Comparison of ENCODE assay signal across 10 cellular contexts in the genomic region with DNA sequence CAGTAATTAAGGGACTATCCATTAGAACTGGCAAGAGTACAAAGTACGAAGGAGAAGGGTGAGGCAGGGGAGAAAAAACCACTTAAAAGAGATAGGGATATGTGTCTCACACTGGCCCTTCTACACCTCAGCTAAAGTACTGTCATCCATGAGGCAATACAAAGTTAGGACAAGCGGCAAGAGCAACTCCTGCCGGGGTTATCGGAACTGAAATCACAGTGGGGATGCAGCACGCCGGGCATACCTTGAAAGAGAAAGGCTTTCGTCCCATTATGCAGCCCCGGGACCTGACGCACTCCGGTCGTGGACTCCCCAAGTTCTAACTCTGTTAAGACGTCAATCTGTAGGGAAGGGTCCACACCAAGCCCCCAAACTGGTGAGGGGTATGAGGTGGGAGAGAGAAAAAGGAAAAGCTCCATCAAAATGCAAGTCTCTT. TPM values are rescaled to one million over a fixed set of nuclear protein-coding genes. Genes with fewer than 3 reads are reported as not detected.
DNase-seq lines count a peak whose midpoint lies in the region; ATAC-seq, FAIRE-seq and TF ChIP-seq lines count a peak whose summit lies in the region.
"Had no signal": no experiment of that assay in that cellular context is flagged by ENCODE, and none has a peak within 500 bp of the region (broad histone marks: within the 10 kb centered on the region; RNA-seq: fewer than 3 reads in every experiment).

No MANE protein-coding gene starts in this region.

- BruUV-seq in endothelial cell of umbilical vein (replicated peaks; lab: Mats Ljungman, UMichigan): no TSS peak

- DNase-seq in activated CD4-positive, alpha-beta T cell treated with anti-CD3 and anti-CD28 coated beads for 36 hours: peak; percentile 46
- DNase-seq in activated CD4-positive, alpha-beta T cell treated with anti-CD3 and anti-CD28 coated beads for 1 hour: no peak
- DNase-seq in WTC11 (ENCODE audit: low spot score): peak; percentile 31
- DNase-seq in endothelial cell of umbilical vein (ENCODE audit: low read depth, low spot score): peak; percentile 4
- DNase-seq in psoas muscle: no peak
- no peak for DNase-seq in dermis blood vessel endothelial cell
- DNase-seq in HTR-8/SVneo (ENCODE audit: insufficient read length, low spot score): no peak
- DNase-seq: DND-41 had no signal

- no peaks in the 10 kb centered on the region for H4K20me1 ChIP-seq in endothelial cell of umbilical vein (replicated peaks; ENCODE audit: control insufficient read depth, extremely low read depth, insufficient read depth, low read length)

- no peak overlapping the region for H3K9ac ChIP-seq in endothelial cell of umbilical vein (replicated peaks; ENCODE audit: extremely low read depth, insufficient read depth, low read length)

- no peak for TF ChIP-seq CTCF in WTC11 (IDR thresholded peaks at IDR 0.05)
- no peak for TF ChIP-seq CTCF in endothelial cell of umbilical vein (IDR thresholded peaks at IDR 0.05; ENCODE audit: extremely low read depth in 1 of 2, insufficient read depth in 1 of 2, low read depth in 1 of 2, low read length in 2 of 2)
- TF ChIP-seq CTCF in psoas muscle (IDR thresholded peaks at IDR 0.05): no peak

- peaks cover 27 to 44% of the 10 kb centered on the region in 2 experiments for H3K27me3 ChIP-seq in endothelial cell of umbilical vein (ENCODE audit: control insufficient read depth in 2 of 2, insufficient read depth in 2 of 2, low read length in 2 of 2)
- H3K27me3 ChIP-seq in psoas muscle (ENCODE audit: insufficient read depth in 3 of 3, low read length in 2 of 3): peaks cover 0 to 72% (median 4%) of the 10 kb centered on the region in 3 donors

- peaks cover 33% of the 10 kb centered on the region for H3K4me1 Mint-ChIP-seq in activated CD4-positive, alpha-beta T cell treated with anti-CD3 and anti-CD28 coated beads for 36 hours
- peaks cover 20% of the 10 kb centered on the region for H3K4me1 Mint-ChIP-seq in WTC11

- H3K36me3 ChIP-seq in endothelial cell of umbilical vein (ENCODE audit: control insufficient read depth in 2 of 2, extremely low read depth in 1 of 2, insufficient read depth in 2 of 2, low read length in 2 of 2) (no peaks in the 10 kb centered on the region), psoas muscle (ENCODE audit: insufficient read depth in 1 of 2, low read depth in 1 of 2) (no peaks in the 10 kb centered on the region)

- peaks cover 8% of the 10 kb centered on the region for H3K36me3 Mint-ChIP-seq in activated CD4-positive, alpha-beta T cell treated with anti-CD3 and anti-CD28 coated beads for 36 hours (ENCODE audit: low read depth)
- H3K36me3 Mint-ChIP-seq in WTC11: peaks cover 12% of the 10 kb centered on the region

- H3K9me1 ChIP-seq in endothelial cell of umbilical vein (replicated peaks; ENCODE audit: control insufficient read depth, extremely low read depth, insufficient read depth, low read length): no peaks in the 10 kb centered on the region

- peaks cover 10% of the 10 kb centered on the region for H3K27me3 Mint-ChIP-seq in activated CD4-positive, alpha-beta T cell treated with anti-CD3 and anti-CD28 coated beads for 36 hours
- peaks cover 14% of the 10 kb centered on the region; the same call in 1 of the 2 replicates for H3K27me3 Mint-ChIP-seq in WTC11 (ENCODE audit: low read depth)

- peak overlapping the region; percentile 94 for H3K4me3 Mint-ChIP-seq in activated CD4-positive, alpha-beta T cell treated with anti-CD3 and anti-CD28 coated beads for 36 hours
- H3K4me3 Mint-ChIP-seq in WTC11: peak overlapping the region; percentile 99

- no peaks in the 10 kb centered on the region for H3K9me3 ChIP-seq in endothelial cell of umbilical vein (replicated peaks; ENCODE audit: control insufficient read depth, insufficient read depth, low read length)
- H3K9me3 ChIP-seq in psoas muscle: no peaks in the 10 kb centered on the region

- H3K27ac Mint-ChIP-seq in activated CD4-positive, alpha-beta T cell treated with anti-CD3 and anti-CD28 coated beads for 36 hours: peak overlapping the region; percentile 90
- peak overlapping the region; percentile 73 for H3K27ac Mint-ChIP-seq in WTC11

- H3K9me3 Mint-ChIP-seq in activated CD4-positive, alpha-beta T cell treated with anti-CD3 and anti-CD28 coated beads for 36 hours (ENCODE audit: low read depth): peaks cover 9% of the 10 kb centered on the region
- H3K9me3 Mint-ChIP-seq in WTC11: peaks cover 13% of the 10 kb centered on the region

- H3K4me1 ChIP-seq in endothelial cell of umbilical vein (ENCODE audit: control insufficient read depth, extremely low read depth, insufficient read depth, low read length) (peaks cover 11% of the 10 kb centered on the region), psoas muscle (peaks cover 17% of the 10 kb centered on the region)

- H3K4me2 ChIP-seq in endothelial cell of umbilical vein (ENCODE audit: insufficient read depth, low read length): no peak overlapping the region

- dilution Hi-C loops in endothelial cell of umbilical vein (cut with MboI; ENCODE audit: extremely low pct_ligation_motif_present, low sequenced_read_pairs): no loop called here

- H2AFZ ChIP-seq in endothelial cell of umbilical vein (ENCODE audit: low read depth, low read length): no peak overlapping the region

- no peaks in the 10 kb centered on the region for H3K79me2 ChIP-seq in endothelial cell of umbilical vein (ENCODE audit: control insufficient read depth, insufficient read depth, low read length)

- intact Hi-C loops in activated CD4-positive, alpha-beta T cell treated with anti-CD3 and anti-CD28 coated beads for 36 hours (cut with DNase I, micrococcal nuclease): loop anchor here in 1 of 2 experiments (1.0 to 5.0 kb wide), 4 partner anchors 27 to 101 kb away; no protein-coding TSS in a partner anchor
- intact Hi-C loops in endothelial cell of umbilical vein (cut with micrococcal nuclease) (no loop called here), psoas muscle (cut with DNase I) (no loop called here)

- H3K27ac ChIP-seq in endothelial cell of umbilical vein (ENCODE audit: insufficient read depth, low read depth, low read length) (no peak overlapping the region), psoas muscle (no peak overlapping the region)

- CTCF ChIA-PET in activated CD4-positive, alpha-beta T cell treated with anti-CD3 and anti-CD28 coated beads for 36 hours (lab: Charles Lee): interaction anchor here (0.6 to 8.9 kb wide), 14 partner anchors 14 to 107 kb away, joined by 3 to 82 read pairs (median 5); no protein-coding TSS in a partner anchor
- CTCF ChIA-PET in WTC11 (lab: Charles Lee) (interaction anchor here (0.7 to 3.9 kb wide), 13 partner anchors 10 to 875 kb away, joined by 3 to 24 read pairs (median 7); no protein-coding TSS in a partner anchor), endothelial cell of umbilical vein (lab: Charles Lee) (interaction anchor here (1.8 to 2.5 kb wide), 2 partner anchors 56 to 74 kb away, joined by 7 to 8 read pairs; no protein-coding TSS in a partner anchor)

- ATAC-seq in activated CD4-positive, alpha-beta T cell treated with anti-CD3 and anti-CD28 coated beads for 36 hours: peak; percentile 18
- ATAC-seq in WTC11 (peak; percentile 2), psoas muscle (peak in 1 of 4 donors; percentile 17), GM21825 (IDR thresholded peaks at IDR 0.05; ENCODE audit: unreplicated experiment) (no peak)

- no peak for FAIRE-seq in endothelial cell of umbilical vein (lab: Jason Lieb, UNC)
- no peak for FAIRE-seq in HTR-8/SVneo (lab: Jason Lieb, UNC)
- FAIRE-seq: TTC549 had no signal

- TF ChIP-seq POLR2A in endothelial cell of umbilical vein (IDR thresholded peaks at IDR 0.05; ENCODE audit: low read depth, low read length): no peak

- POLR2A ChIA-PET in activated CD4-positive, alpha-beta T cell treated with anti-CD3 and anti-CD28 coated beads for 36 hours (lab: Charles Lee): interaction anchor here (1.0 to 1.4 kb wide), 2 partner anchors 22 to 47 kb away, joined by 4 read pairs; no protein-coding TSS in a partner anchor
- POLR2A ChIA-PET in WTC11 (lab: Charles Lee) (interaction anchor here (1.0 kb wide), 1 partner anchor 14 kb away, joined by 3 read pairs; no protein-coding TSS in a partner anchor), endothelial cell of umbilical vein (lab: Charles Lee) (no interaction called here)

- H3K4me3 ChIP-seq in endothelial cell of umbilical vein (replicated peaks in 1 of 3; ENCODE audit: insufficient read depth in 1 of 3, low read depth in 1 of 3, low read length in 3 of 3): no peak overlapping the region
- H3K4me3 ChIP-seq in psoas muscle: peak overlapping the region; percentile 64

- 0 to 3% (median 2%) methylated on average over 12 of the region's 12 CpGs for WGBS in psoas muscle, 3 donors

TF ChIP-seq in endothelial cell of umbilical vein, 7 proteins besides CTCF, POLR2A, EP300 and RAD21:
- TF ChIP-seq GATA2 (IDR thresholded peaks at IDR 0.05; ENCODE audit: insufficient read depth, insufficient read length, low read depth, low read length): no peak
- TF ChIP-seq POLR2AphosphoS5 (IDR thresholded peaks at IDR 0.05; ENCODE audit: insufficient read depth, low read depth, low read length): no peak
TF ChIP-seq in endothelial cell of umbilical vein: peak in this region for 0.

RNA-seq across cellular contexts. Expression of a gene that starts 1.1 kb away (rescaled TPM):
- 10 to 100 TPM; 28.4 to 35.8 TPM for total RNA-seq in activated CD4-positive, alpha-beta T cell treated with anti-CD3 and anti-CD28 coated beads for 36 hours
- 37.4 to 49.9 TPM (median 45.8 TPM) in 3 replicates for total RNA-seq in WTC11 (2021)
- total RNA-seq in endothelial cell of umbilical vein: 0.49 and 0.62 TPM in 2 replicates
- 0.08 and 0.11 TPM in 2 replicates for polyA plus RNA-seq in endothelial cell of umbilical vein
- 0.12 and 0.18 TPM in 2 replicates for polyA plus RNA-seq in endothelial cell of umbilical vein (2011; cell fraction: cytosol; rRNA removed)
- polyA plus RNA-seq in endothelial cell of umbilical vein (2011; cell fraction: nucleus; rRNA removed): 0.41 TPM in 1 of 2 replicates, not detected in the other
- polyA plus RNA-seq in endothelial cell of umbilical vein (2012): not detected in 2 replicates
- not detected in 2 replicates for polyA minus RNA-seq in endothelial cell of umbilical vein
- polyA minus RNA-seq in endothelial cell of umbilical vein (2011; cell fraction: cytosol; rRNA and poly(A)+ RNA removed): not detected
- 0.29 TPM in 1 of 2 replicates, not detected in the other for polyA minus RNA-seq in endothelial cell of umbilical vein (2011; cell fraction: nucleus; rRNA and poly(A)+ RNA removed)
- total RNA-seq in psoas muscle: 1 to 10 TPM in 1 of 4 donors, under 1 TPM in 2, not detected in 1; 0.17 to 1.8 (median 0.34) TPM
- polyA plus RNA-seq in psoas muscle: under 1 TPM in 1 of 3 donors, not detected in 2; 0.26 TPM
- total RNA-seq in dermis blood vessel endothelial cell: 0.51 TPM in 1 of 2 replicates, not detected in the other

Comparison
In these comparisons a context has a peak if more than half of its experiments do, and no peak if none do; other contexts are left out.
1. DNase-seq: peak in activated CD4-positive, alpha-beta T cell treated with anti-CD3 and anti-CD28 coated beads for 36 hours (single experiment), WTC11 (single experiment) and endothelial cell of umbilical vein (single experiment); none in activated CD4-positive, alpha-beta T cell treated with anti-CD3 and anti-CD28 coated beads for 1 hour (single experiment), psoas muscle (0 of 2), dermis blood vessel endothelial cell (single experiment) and HTR-8/SVneo (single experiment).
2. RNA of a gene that starts 1.1 kb away (total RNA-seq): 37.4 to 49.9 TPM in WTC11 and 28.4 to 35.8 TPM in activated CD4-positive, alpha-beta T cell treated with anti-CD3 and anti-CD28 coated beads for 36 hours; 0.51 TPM in dermis blood vessel endothelial cell, 0.49 to 0.62 TPM in endothelial cell of umbilical vein and 0.17 to 1.8 TPM in psoas muscle; every median in the first group is over 10 times any median in the second.